In the genomic region with DNA sequence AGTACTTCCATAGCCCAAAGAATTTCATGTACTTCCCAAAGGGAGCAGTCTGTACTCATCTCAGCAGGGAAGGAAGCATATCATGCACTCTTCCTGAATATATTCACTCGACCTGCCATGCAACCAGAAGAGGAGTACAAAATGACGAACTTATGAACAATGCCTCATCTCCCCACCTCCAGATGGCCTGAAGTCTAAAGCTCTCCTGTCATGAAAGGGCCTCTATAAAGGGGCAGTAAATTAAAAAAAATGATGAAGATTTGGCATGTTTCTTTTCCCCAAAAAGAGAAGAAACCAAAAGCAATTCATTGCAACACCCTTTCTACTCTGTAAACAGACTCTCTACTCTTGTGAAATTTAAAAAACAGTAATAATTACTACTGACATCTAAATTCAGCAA, we compare ENCODE assay signal across 22 cellular contexts.
DNase-seq lines count a peak whose midpoint lies in the region; ATAC-seq, FAIRE-seq and TF ChIP-seq lines count a peak whose summit lies in the region.
"Had no signal": no experiment of that assay in that cellular context is flagged by ENCODE, and none has a peak within 500 bp of the region (broad histone marks: within the 10 kb centered on the region; RNA-seq: fewer than 3 reads in every experiment).

No MANE protein-coding gene starts in this region.

- H3K4me3 ChIP-seq in right lobe of liver (no peak overlapping the region), HepG2 (replicated peaks in 1 of 3; ENCODE audit: insufficient read depth in 1 of 3, low read depth in 2 of 3, low read length in 3 of 3) (no peak overlapping the region), WI38 (ENCODE audit: low read depth, low read length) (peak overlapping the region; percentile 13; the same call in 1 of the 2 replicates), SJCRH30 (no peak overlapping the region)
- H3K4me3 ChIP-seq: K562, Peyer's patch, SK-N-MC had no signal

- TF ChIP-seq RAD21 in HepG2 (CRISPR knock-in tag; IDR thresholded peaks at IDR 0.05) = no peak

- no peak overlapping the region for H3K27ac Mint-ChIP-seq in activated naive CD4-positive, alpha-beta T cell treated with anti-CD3 and anti-CD28 coated beads for 36 hours
- H3K27ac Mint-ChIP-seq: CD4-positive, alpha-beta memory T cell had no signal

- no peak for TF ChIP-seq CTCF in right lobe of liver (IDR thresholded peaks at IDR 0.05)
- TF ChIP-seq CTCF in HepG2 (CRISPR knock-in tag; IDR thresholded peaks at IDR 0.05) = no peak
- no peak for TF ChIP-seq CTCF in WI38 (IDR thresholded peaks at IDR 0.05; ENCODE audit: low read depth, low read length)

- peaks cover 17% of the 10 kb centered on the region for H3K9me3 Mint-ChIP-seq in activated naive CD4-positive, alpha-beta T cell treated with anti-CD3 and anti-CD28 coated beads for 36 hours

- 20% methylated on average over 1 of the region's 2 CpGs for WGBS in right lobe of liver (ENCODE audit: insufficient coverage, low coverage, low lambda C conversion rate, missing lambda C conversion rate)
- 3% methylated on average over 2 of the region's 2 CpGs for WGBS in HepG2 (ENCODE audit: low lambda C conversion rate)

- H3K4me2 ChIP-seq in HepG2 (ENCODE audit: low read depth, low read length) = no peak overlapping the region

- H4K20me1 ChIP-seq in HepG2 (ENCODE audit: insufficient read depth, low read length) = no peaks in the 10 kb centered on the region

- no peaks in the 10 kb centered on the region for H3K9me3 ChIP-seq in right lobe of liver
- no peaks in the 10 kb centered on the region for H3K9me3 ChIP-seq in HepG2 (ENCODE audit: low read length)
- H3K9me3 ChIP-seq in SJCRH30 (replicated peaks) = no peaks in the 10 kb centered on the region
- H3K9me3 ChIP-seq: Peyer's patch had no signal

- no peaks in the 10 kb centered on the region for H3K4me1 Mint-ChIP-seq in activated naive CD4-positive, alpha-beta T cell treated with anti-CD3 and anti-CD28 coated beads for 36 hours (ENCODE audit: low read depth)
- H3K4me1 Mint-ChIP-seq: CD4-positive, alpha-beta memory T cell had no signal

- H3K27ac ChIP-seq in right lobe of liver = no peak overlapping the region
- no peak overlapping the region for H3K27ac ChIP-seq in HepG2 (ENCODE audit: extremely low read length, insufficient read depth, low read length)
- no peak overlapping the region for H3K27ac ChIP-seq in SJCRH30
- H3K27ac ChIP-seq: Peyer's patch, SK-N-MC had no signal

- ATAC-seq in right lobe of liver = peak in 3 of 4 donors; percentile 34 to 58 (median 47)
- ATAC-seq in HepG2 = no peak
- ATAC-seq: K562, Right ventricle myocardium inferior had no signal

- POLR2A ChIA-PET in HepG2 (lab: Yijun Ruan, JAX) = no interaction called here

- BruUV-seq in HepG2 (replicated peaks; lab: Mats Ljungman, UMichigan) = no TSS peak

- H3K36me3 ChIP-seq in right lobe of liver (no peaks in the 10 kb centered on the region), HepG2 (replicated peaks in 1 of 2; ENCODE audit: control insufficient read depth in 1 of 2, insufficient read depth in 2 of 2, low read length in 2 of 2) (no peaks in the 10 kb centered on the region), SJCRH30 (no peaks in the 10 kb centered on the region)
- H3K36me3 ChIP-seq: Peyer's patch had no signal

- H3K27me3 ChIP-seq in right lobe of liver = no peaks in the 10 kb centered on the region
- no peaks in the 10 kb centered on the region for H3K27me3 ChIP-seq in HepG2 (ENCODE audit: control insufficient read depth in 1 of 2, insufficient read depth in 2 of 2, low read length in 2 of 2)
- H3K27me3 ChIP-seq in SJCRH30 = no peaks in the 10 kb centered on the region
- H3K27me3 ChIP-seq: Peyer's patch had no signal

- H3K4me1 ChIP-seq in right lobe of liver (peaks cover 0 to 2% (median 0%) of the 10 kb centered on the region in 4 donors), HepG2 (ENCODE audit: insufficient read depth, low read length) (no peaks in the 10 kb centered on the region), SJCRH30 (no peaks in the 10 kb centered on the region)
- H3K4me1 ChIP-seq: Peyer's patch had no signal

- no peak overlapping the region for H3K9ac ChIP-seq in HepG2 (ENCODE audit: insufficient read depth, low read depth, low read length)

- no peaks in the 10 kb centered on the region for H3K36me3 Mint-ChIP-seq in activated naive CD4-positive, alpha-beta T cell treated with anti-CD3 and anti-CD28 coated beads for 36 hours (ENCODE audit: low read depth)
- H3K36me3 Mint-ChIP-seq: CD4-positive, alpha-beta memory T cell had no signal

- TF ChIP-seq EP300 in HepG2 (IDR thresholded peaks at IDR 0.05; ENCODE audit: low read depth in 2 of 2, low read length in 2 of 2) (no peak), HepG2 (CRISPR knock-in tag; IDR thresholded peaks at IDR 0.05; ENCODE audit: borderline replicate concordance) (no peak)

- FAIRE-seq in HepG2 (lab: Jason Lieb, UNC) = no peak
- FAIRE-seq: D721Med, GM12891, GM18507, K562 had no signal

- intact Hi-C loops in right lobe of liver (cut with DNase I) = no loop called here
- intact Hi-C loops in HepG2 (cut with micrococcal nuclease; ENCODE audit: unreplicated experiment) = no loop called here
- intact Hi-C loops in activated naive CD4-positive, alpha-beta T cell treated with anti-CD3 and anti-CD28 coated beads for 36 hours (cut with micrococcal nuclease) = no loop called here

- H3K4me3 Mint-ChIP-seq in activated naive CD4-positive, alpha-beta T cell treated with anti-CD3 and anti-CD28 coated beads for 36 hours = no peak overlapping the region
- H3K4me3 Mint-ChIP-seq: CD4-positive, alpha-beta memory T cell had no signal

- TF ChIP-seq POLR2A in right lobe of liver (IDR thresholded peaks at IDR 0.05) (no peak), HepG2 (IDR thresholded peaks at IDR 0.05; ENCODE audit: insufficient read depth in 1 of 2, low read depth in 2 of 2, low read length in 2 of 2) (no peak)

- H3K79me2 ChIP-seq in HepG2 (ENCODE audit: insufficient read depth, low read length) = no peaks in the 10 kb centered on the region

- H3K27me3 Mint-ChIP-seq in activated naive CD4-positive, alpha-beta T cell treated with anti-CD3 and anti-CD28 coated beads for 36 hours (ENCODE audit: low read depth) = no peaks in the 10 kb centered on the region
- H3K27me3 Mint-ChIP-seq: CD4-positive, alpha-beta memory T cell had no signal

- no peak overlapping the region for H2AFZ ChIP-seq in HepG2 (ENCODE audit: low read length)

- CTCF ChIA-PET in HepG2 (lab: Yijun Ruan, JAX; ENCODE audit: low intra/inter-chr PET ratio, low total read pairs) = no interaction called here
- CTCF ChIA-PET in activated naive CD4-positive, alpha-beta T cell treated with anti-CD3 and anti-CD28 coated beads for 36 hours (lab: Charles Lee) = no interaction called here

- in situ Hi-C loops in HepG2 (cut with HindIII; ENCODE audit: extremely low pct_ligation_motif_present, low pct_unique_long_range_greater_than_20kb) = no loop called here

- no peak for DNase-seq in right lobe of liver
- no peak for DNase-seq in HepG2 (ENCODE audit: low spot score)
- peak; percentile 24 for DNase-seq in fibroblast of peridontal ligament (ENCODE audit: extremely low read depth)
- DNase-seq in SJCRH30 = no peak
- no peak for DNase-seq in activated CD4-positive, alpha-beta T cell treated with anti-CD3 and anti-CD28 coated beads for 4 hours
- DNase-seq in stimulated activated CD4-positive, alpha-beta T cell treated with anti-CD3 and anti-CD28 coated beads, Interleukin-15, amount 100 ng/mL, for 24 hours = no peak
- no peak for DNase-seq in activated naive CD4-positive, alpha-beta T cell treated with anti-CD3 and anti-CD28 coated beads for 36 hours
- DNase-seq: 8988T; CD4-positive, alpha-beta memory T cell; DMS79 treated with DMSO at 0.1 percent for 48 hours; GF-D8; NCI-H146; NCI-H2081; NCI-H82; Peyer's patch had no signal

TF ChIP-seq in HepG2, 621 proteins besides CTCF, POLR2A, EP300 and RAD21 (continues in another document):
- TF ChIP-seq TCF7 (IDR thresholded peaks at IDR 0.05; ENCODE audit: low read depth) (no peak), NFIC (IDR thresholded peaks at IDR 0.05; ENCODE audit: low read length) (no peak), NPAS2 (CRISPR knock-in tag; IDR thresholded peaks at IDR 0.05; ENCODE audit: borderline replicate concordance) (no peak), ZNF660 (CRISPR knock-in tag; IDR thresholded peaks at IDR 0.05; ENCODE audit: borderline replicate concordance, low read depth) (no peak), KLF13 (CRISPR knock-in tag; IDR thresholded peaks at IDR 0.05) (no peak), ZNF768 (CRISPR knock-in tag; IDR thresholded peaks at IDR 0.05) (no peak), GATAD1 (CRISPR knock-in tag; IDR thresholded peaks at IDR 0.05) (no peak), NR1H2 (CRISPR knock-in tag; IDR thresholded peaks at IDR 0.05; ENCODE audit: borderline replicate concordance, low read depth) (no peak), MAFK (conservative IDR thresholded peaks at IDR 0.05 in 1 of 2, IDR thresholded peaks at IDR 0.05 in 1 of 2; ENCODE audit: low read length in 2 of 2) (no peak)
- TF ChIP-seq, protein P1, sequence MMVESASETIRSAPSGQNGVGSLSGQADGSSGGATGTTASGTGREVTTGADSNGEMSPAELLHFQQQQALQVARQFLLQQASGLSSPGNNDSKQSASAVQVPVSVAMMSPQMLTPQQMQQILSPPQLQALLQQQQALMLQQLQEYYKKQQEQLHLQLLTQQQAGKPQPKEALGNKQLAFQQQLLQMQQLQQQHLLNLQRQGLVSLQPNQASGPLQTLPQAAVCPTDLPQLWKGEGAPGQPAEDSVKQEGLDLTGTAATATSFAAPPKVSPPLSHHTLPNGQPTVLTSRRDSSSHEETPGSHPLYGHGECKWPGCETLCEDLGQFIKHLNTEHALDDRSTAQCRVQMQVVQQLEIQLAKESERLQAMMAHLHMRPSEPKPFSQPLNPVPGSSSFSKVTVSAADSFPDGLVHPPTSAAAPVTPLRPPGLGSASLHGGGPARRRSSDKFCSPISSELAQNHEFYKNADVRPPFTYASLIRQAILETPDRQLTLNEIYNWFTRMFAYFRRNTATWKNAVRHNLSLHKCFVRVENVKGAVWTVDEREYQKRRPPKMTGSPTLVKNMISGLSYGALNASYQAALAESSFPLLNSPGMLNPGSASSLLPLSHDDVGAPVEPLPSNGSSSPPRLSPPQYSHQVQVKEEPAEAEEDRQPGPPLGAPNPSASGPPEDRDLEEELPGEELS (CRISPR knock-in tag; IDR thresholded peaks at IDR 0.05) = no peak
- TF ChIP-seq, protein P2, sequence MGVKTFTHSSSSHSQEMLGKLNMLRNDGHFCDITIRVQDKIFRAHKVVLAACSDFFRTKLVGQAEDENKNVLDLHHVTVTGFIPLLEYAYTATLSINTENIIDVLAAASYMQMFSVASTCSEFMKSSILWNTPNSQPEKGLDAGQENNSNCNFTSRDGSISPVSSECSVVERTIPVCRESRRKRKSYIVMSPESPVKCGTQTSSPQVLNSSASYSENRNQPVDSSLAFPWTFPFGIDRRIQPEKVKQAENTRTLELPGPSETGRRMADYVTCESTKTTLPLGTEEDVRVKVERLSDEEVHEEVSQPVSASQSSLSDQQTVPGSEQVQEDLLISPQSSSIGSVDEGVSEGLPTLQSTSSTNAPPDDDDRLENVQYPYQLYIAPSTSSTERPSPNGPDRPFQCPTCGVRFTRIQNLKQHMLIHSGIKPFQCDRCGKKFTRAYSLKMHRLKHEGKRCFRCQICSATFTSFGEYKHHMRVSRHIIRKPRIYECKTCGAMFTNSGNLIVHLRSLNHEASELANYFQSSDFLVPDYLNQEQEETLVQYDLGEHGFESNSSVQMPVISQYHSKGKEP (CRISPR knock-in tag; IDR thresholded peaks at IDR 0.05) = no peak
